Comparison of ENCODE assay signal across 16 cellular contexts in genomic region chr7:14841850-14842249, GRCh38.
DNase-seq lines count a peak whose midpoint lies in the region; ATAC-seq and TF ChIP-seq lines count a peak whose summit lies in the region.
"Had no signal": no experiment of that assay in that cellular context is flagged by ENCODE, and none has a peak within 500 bp of the region (broad histone marks: within the 10 kb centered on the region; RNA-seq: fewer than 3 reads in every experiment).

No MANE protein-coding gene starts in this region.

- H3K27ac ChIP-seq in fibroblast of lung (ENCODE audit: insufficient read depth, low read length) (no peak overlapping the region), neural progenitor cell (no peak overlapping the region), coronary artery (no peak overlapping the region)
- H3K27ac ChIP-seq: 22Rv1, C4-2B, KMS-11, SJSA1 had no signal

- peaks cover 4% of the 10 kb centered on the region for H3F3A ChIP-seq in neural progenitor cell (ENCODE audit: low read depth)

- no peak overlapping the region for H3K27ac Mint-ChIP-seq in stimulated activated effector memory CD8-positive, alpha-beta T cell treated with anti-CD3 and anti-CD28 coated beads, Interleukin-12 subunit alpha, Interleukin-12 subunit beta, amount 100 ng/mL, for 72 hours
- H3K27ac Mint-ChIP-seq in neural progenitor cell, result no peak overlapping the region
- H3K27ac Mint-ChIP-seq: GM23338 had no signal

- no peaks in the 10 kb centered on the region for H3K79me2 ChIP-seq in fibroblast of lung (ENCODE audit: control insufficient read depth, insufficient read depth, low read length)
- H3K79me2 ChIP-seq in neural progenitor cell (ENCODE audit: low read depth), result no peaks in the 10 kb centered on the region

- H3K9me3 Mint-ChIP-seq in stimulated activated effector memory CD8-positive, alpha-beta T cell treated with anti-CD3 and anti-CD28 coated beads, Interleukin-12 subunit alpha, Interleukin-12 subunit beta, amount 100 ng/mL, for 72 hours, result peaks cover 8% of the 10 kb centered on the region
- no peaks in the 10 kb centered on the region for H3K9me3 Mint-ChIP-seq in neural progenitor cell

- H3K4me3 Mint-ChIP-seq in stimulated activated effector memory CD8-positive, alpha-beta T cell treated with anti-CD3 and anti-CD28 coated beads, Interleukin-12 subunit alpha, Interleukin-12 subunit beta, amount 100 ng/mL, for 72 hours, result no peak overlapping the region
- no peak overlapping the region for H3K4me3 Mint-ChIP-seq in neural progenitor cell
- H3K4me3 Mint-ChIP-seq: GM23338 had no signal

- peak; percentile 28 for DNase-seq in A172 (ENCODE audit: low spot score)
- DNase-seq in GM04504 (ENCODE audit: low read depth), result peak; percentile 34
- peak; percentile 17 to 52 for DNase-seq in fibroblast of lung (ENCODE audit: low read depth in 2 of 2)
- DNase-seq in stimulated activated effector memory CD8-positive, alpha-beta T cell treated with anti-CD3 and anti-CD28 coated beads, Interleukin-12 subunit alpha, Interleukin-12 subunit beta, amount 100 ng/mL, for 72 hours (ENCODE audit: low spot score in 2 of 2), result no peak
- DNase-seq in neural progenitor cell (ENCODE audit: low spot score), result no peak
- no peak for DNase-seq in GM19238 (ENCODE audit: insufficient read length, low spot score)
- DNase-seq in coronary artery (ENCODE audit: low spot score), result no peak
- DNase-seq: DMS 273 treated with DMSO at 0.1 percent for 48 hours, NCI-H2081 treated with DMSO at 0.1 percent for 48 hours had no signal

- H3K9ac ChIP-seq in fibroblast of lung (ENCODE audit: insufficient read depth, low read length), result no peak overlapping the region
- no peak overlapping the region for H3K9ac ChIP-seq in neural progenitor cell
- H3K9ac ChIP-seq: KMS-11 had no signal

- H3K36me3 ChIP-seq in fibroblast of lung (ENCODE audit: control insufficient read depth, insufficient read depth, low read length) (no peaks in the 10 kb centered on the region), neural progenitor cell (no peaks in the 10 kb centered on the region)
- H3K36me3 ChIP-seq: SJSA1 had no signal

- H3K4me3 ChIP-seq in fibroblast of lung (replicated peaks in 1 of 4; ENCODE audit: control extremely low read depth in 1 of 4, insufficient read depth in 1 of 4, low read depth in 3 of 4, low read length in 4 of 4) (no peak overlapping the region), neural progenitor cell (no peak overlapping the region), coronary artery (no peak overlapping the region)
- H3K4me3 ChIP-seq: GM23338, SJSA1 had no signal

- H2AFZ ChIP-seq in fibroblast of lung (ENCODE audit: low read length), result no peak overlapping the region
- no peak overlapping the region for H2AFZ ChIP-seq in neural progenitor cell (replicated peaks)
- H2AFZ ChIP-seq: GM23338 had no signal

- H4K20me1 ChIP-seq in fibroblast of lung (ENCODE audit: control insufficient read depth, extremely low read depth, insufficient read depth, low read length) (no peaks in the 10 kb centered on the region), neural progenitor cell (ENCODE audit: low read depth) (no peaks in the 10 kb centered on the region)

- ATAC-seq in SK-N-SH treated with all-trans-retinoic acid at 6 μM for 48 hours, result peak; percentile 49; the same call in 2 of the 3 replicates
- ATAC-seq in stimulated activated effector memory CD8-positive, alpha-beta T cell treated with anti-CD3 and anti-CD28 coated beads, Interleukin-12 subunit alpha, Interleukin-12 subunit beta, amount 100 ng/mL, for 72 hours, result no peak
- ATAC-seq: GM23338, HepG2 had no signal

- H3K27me3 Mint-ChIP-seq in neural progenitor cell (ENCODE audit: insufficient read depth, low read depth), result no peaks in the 10 kb centered on the region

- H3K4me1 ChIP-seq in fibroblast of lung (ENCODE audit: control insufficient read depth, extremely low read depth, insufficient read depth, low read length) (no peaks in the 10 kb centered on the region), neural progenitor cell (peaks cover 9% of the 10 kb centered on the region)
- H3K4me1 ChIP-seq: SJSA1 had no signal

- H3K36me3 Mint-ChIP-seq in stimulated activated effector memory CD8-positive, alpha-beta T cell treated with anti-CD3 and anti-CD28 coated beads, Interleukin-12 subunit alpha, Interleukin-12 subunit beta, amount 100 ng/mL, for 72 hours, result no peaks in the 10 kb centered on the region
- H3K36me3 Mint-ChIP-seq in neural progenitor cell, result no peaks in the 10 kb centered on the region

- no peaks in the 10 kb centered on the region for H3K4me1 Mint-ChIP-seq in stimulated activated effector memory CD8-positive, alpha-beta T cell treated with anti-CD3 and anti-CD28 coated beads, Interleukin-12 subunit alpha, Interleukin-12 subunit beta, amount 100 ng/mL, for 72 hours
- H3K4me1 Mint-ChIP-seq in neural progenitor cell, result peaks cover 7% of the 10 kb centered on the region

- H3K27me3 ChIP-seq in fibroblast of lung (ENCODE audit: control insufficient read depth, insufficient read depth, low read length) (no peaks in the 10 kb centered on the region), neural progenitor cell (no peaks in the 10 kb centered on the region)
- H3K27me3 ChIP-seq: SJSA1 had no signal

- H3K9me3 ChIP-seq in fibroblast of lung (ENCODE audit: control insufficient read depth, insufficient read depth, low read depth, low read length) (no peaks in the 10 kb centered on the region), neural progenitor cell (ENCODE audit: low read depth) (no peaks in the 10 kb centered on the region)
- H3K9me3 ChIP-seq: SJSA1 had no signal

- H3K4me2 ChIP-seq in fibroblast of lung (ENCODE audit: extremely low read depth, insufficient read depth, low read length), result no peak overlapping the region
- H3K4me2 ChIP-seq in neural progenitor cell, result no peak overlapping the region
- H3K4me2 ChIP-seq: GM23338, KMS-11 had no signal

- TF ChIP-seq CTCF in fibroblast of lung (conservative IDR thresholded peaks at IDR 0.05 in 1 of 2, IDR thresholded peaks at IDR 0.05 in 1 of 2; ENCODE audit: low read depth in 1 of 2, low read length in 2 of 2) (no peak), neural progenitor cell (IDR thresholded peaks at IDR 0.05) (no peak), coronary artery (IDR thresholded peaks at IDR 0.05) (no peak)

TF ChIP-seq in SK-N-SH treated with all-trans-retinoic acid at 6 μM for 48 hours, 23 proteins besides CTCF, POLR2A, EP300 and RAD21:
- TF ChIP-seq OSR1 (CRISPR knock-in tag; IDR thresholded peaks at IDR 0.05) (no peak), ZC3H10 (CRISPR knock-in tag; IDR thresholded peaks at IDR 0.05) (no peak), PPARA (CRISPR knock-in tag; IDR thresholded peaks at IDR 0.05; ENCODE audit: borderline replicate concordance) (no peak), ZNF565 (CRISPR knock-in tag; conservative IDR thresholded peaks at IDR 0.05; ENCODE audit: low read depth) (no peak), BACH2 (CRISPR knock-in tag; IDR thresholded peaks at IDR 0.05; ENCODE audit: borderline replicate concordance) (no peak), CSRNP3 (CRISPR knock-in tag; IDR thresholded peaks at IDR 0.05) (no peak), ZNF8 (CRISPR knock-in tag; IDR thresholded peaks at IDR 0.05) (no peak), SNAI2 (CRISPR knock-in tag; IDR thresholded peaks at IDR 0.05) (no peak)

Comparison
In these comparisons a context has a peak if more than half of its experiments do, and no peak if none do; other contexts are left out.
1. DNase-seq: peak in A172 (single experiment), GM04504 (single experiment) and fibroblast of lung (2 of 2); none in stimulated activated effector memory CD8-positive, alpha-beta T cell treated with anti-CD3 and anti-CD28 coated beads, Interleukin-12 subunit alpha, Interleukin-12 subunit beta, amount 100 ng/mL, for 72 hours (0 of 2), neural progenitor cell (single experiment), GM19238 (single experiment) and coronary artery (single experiment).